Comparison of ENCODE assay signal across 8 cellular contexts in genomic region chr4:127997534-127998388, GRCh38. TPM values are rescaled to one million over a fixed set of nuclear protein-coding genes. Genes with fewer than 3 reads are reported as not detected.
DNase-seq lines count a peak whose midpoint lies in the region; ATAC-seq, FAIRE-seq and TF ChIP-seq lines count a peak whose summit lies in the region.

No MANE protein-coding gene starts in this region.

- H3K4me1 Mint-ChIP-seq in endothelial cell (ENCODE audit: unreplicated experiment): peaks cover 5% of the 10 kb centered on the region

- DNase-seq in D341Med (ENCODE audit: low spot score) (peak; percentile 50), GM19239 (ENCODE audit: insufficient read length, low spot score) (peak; percentile 40), SIG-M5 treated with dmso at 0.1 percent for 504 hours (lab: John Stamatoyannopoulos, UW; ENCODE audit: unreplicated experiment) (peak; percentile 84), fibroblast of pulmonary artery (ENCODE audit: low read depth) (peak; percentile 64), NCI-H1092 treated with DMSO at 0.1 percent for 48 hours (lab: John Stamatoyannopoulos, UW) (no peak), endothelial cell (ENCODE audit: low spot score) (no peak), NCI-H69 (lab: John Stamatoyannopoulos, UW) (no peak)

- H3K27me3 Mint-ChIP-seq in endothelial cell (ENCODE audit: unreplicated experiment): no peaks in the 10 kb centered on the region

- no peaks in the 10 kb centered on the region for H3K9me3 Mint-ChIP-seq in endothelial cell (ENCODE audit: unreplicated experiment)

- peaks cover 32% of the 10 kb centered on the region for H3K36me3 Mint-ChIP-seq in endothelial cell (ENCODE audit: low read depth, unreplicated experiment)

- no peak overlapping the region for H3K27ac Mint-ChIP-seq in endothelial cell (ENCODE audit: unreplicated experiment)

- no peak overlapping the region for H3K4me3 ChIP-seq in fibroblast of pulmonary artery (replicated peaks; ENCODE audit: low read depth, low read length)

- peak; percentile 93 for ATAC-seq in HG03097 (IDR thresholded peaks at IDR 0.05; ENCODE audit: low FRiP score, unreplicated experiment)

- TF ChIP-seq CTCF in fibroblast of pulmonary artery (IDR thresholded peaks at IDR 0.05; ENCODE audit: low read length, missing control alignments) (peak; percentile 36), endothelial cell (IDR thresholded peaks at IDR 0.05; ENCODE audit: unreplicated experiment) (no peak)

- H3K4me3 Mint-ChIP-seq in endothelial cell (ENCODE audit: unreplicated experiment): no peak overlapping the region

- peak; percentile 95 for FAIRE-seq in GM19239 (lab: Jason Lieb, UNC)

RNA-seq across cellular contexts. Expression of gene ABHD18, which starts 32.6 kb away (rescaled TPM):
- total RNA-seq in endothelial cell (ENCODE audit: unreplicated experiment): 12.4 TPM

RNA-seq across cellular contexts. Expression of gene MFSD8, which starts 32.8 kb away (rescaled TPM):
- total RNA-seq in endothelial cell (ENCODE audit: unreplicated experiment): 25.2 TPM

Comparison
In these comparisons a context has a peak if more than half of its experiments do, and no peak if none do; other contexts are left out.
1. DNase-seq: peak in D341Med (single experiment), GM19239 (single experiment), SIG-M5 treated with dmso at 0.1 percent for 504 hours (single experiment) and fibroblast of pulmonary artery (single experiment); none in NCI-H1092 treated with DMSO at 0.1 percent for 48 hours (single experiment), endothelial cell (single experiment) and NCI-H69 (single experiment).